In the genomic region with DNA sequence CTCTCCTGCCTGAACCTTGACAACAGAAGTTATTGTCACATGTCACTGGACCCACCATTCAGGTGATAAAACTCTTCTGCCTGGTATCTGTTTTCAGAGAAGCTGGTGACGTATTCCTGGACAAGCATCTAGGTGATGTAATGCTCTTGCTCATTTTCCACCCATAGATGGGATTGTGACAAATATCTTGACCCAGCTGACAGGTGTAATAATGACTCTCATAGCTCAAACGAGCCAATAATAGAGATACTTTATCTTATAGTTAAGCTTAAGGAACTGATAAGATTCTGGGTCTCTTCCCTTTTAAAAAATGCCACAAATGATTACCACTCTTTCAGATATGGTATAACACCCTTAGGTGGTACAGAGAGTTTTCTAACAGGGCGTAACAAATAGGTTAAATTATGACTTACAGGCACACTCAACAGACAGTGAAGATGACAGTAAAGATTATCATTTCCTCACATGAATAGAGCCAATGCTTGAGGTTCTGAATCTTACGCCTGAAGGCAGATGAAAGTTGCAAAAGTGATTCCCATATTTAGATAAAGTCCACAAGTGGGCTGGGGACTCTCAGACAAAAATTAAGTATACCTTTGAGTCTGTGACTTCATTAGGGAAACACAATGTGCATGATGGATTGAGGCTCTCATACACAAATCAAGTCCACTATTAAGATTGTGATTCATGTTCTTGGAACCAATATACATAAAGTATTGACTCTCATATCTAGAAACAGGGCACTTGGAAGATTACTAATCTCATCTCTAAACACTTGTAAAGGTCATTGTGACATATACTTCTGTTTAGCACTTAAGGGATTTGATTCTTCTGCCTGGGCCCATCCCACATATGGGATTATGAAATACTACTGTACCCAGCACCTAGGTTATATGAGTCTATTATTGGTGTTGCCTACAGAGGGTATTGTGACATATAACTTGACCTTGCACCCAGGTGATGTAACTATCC, we compare ENCODE assay signal across 1 cellular context.
TF ChIP-seq lines count a peak whose summit lies in the region.

No MANE protein-coding gene starts in this region.

TF ChIP-seq in HepG2, 621 proteins besides CTCF, POLR2A, EP300 and RAD21:
- 0 out of 2 replicates have a peak, but pooled peaks have one; percentile 21 for TF ChIP-seq CEBPB (IDR thresholded peaks at IDR 0.05; ENCODE audit: borderline replicate concordance, low read depth, low read length)
- TF ChIP-seq IKZF1 (IDR thresholded peaks at IDR 0.05): no peak
- peak; percentile 44 for TF ChIP-seq CREB1 (IDR thresholded peaks at IDR 0.05)
- TF ChIP-seq CREB1 (CRISPR knock-in tag; IDR thresholded peaks at IDR 0.05): no peak
